Comparison of ENCODE assay signal across 1 cellular context in the genomic region with DNA sequence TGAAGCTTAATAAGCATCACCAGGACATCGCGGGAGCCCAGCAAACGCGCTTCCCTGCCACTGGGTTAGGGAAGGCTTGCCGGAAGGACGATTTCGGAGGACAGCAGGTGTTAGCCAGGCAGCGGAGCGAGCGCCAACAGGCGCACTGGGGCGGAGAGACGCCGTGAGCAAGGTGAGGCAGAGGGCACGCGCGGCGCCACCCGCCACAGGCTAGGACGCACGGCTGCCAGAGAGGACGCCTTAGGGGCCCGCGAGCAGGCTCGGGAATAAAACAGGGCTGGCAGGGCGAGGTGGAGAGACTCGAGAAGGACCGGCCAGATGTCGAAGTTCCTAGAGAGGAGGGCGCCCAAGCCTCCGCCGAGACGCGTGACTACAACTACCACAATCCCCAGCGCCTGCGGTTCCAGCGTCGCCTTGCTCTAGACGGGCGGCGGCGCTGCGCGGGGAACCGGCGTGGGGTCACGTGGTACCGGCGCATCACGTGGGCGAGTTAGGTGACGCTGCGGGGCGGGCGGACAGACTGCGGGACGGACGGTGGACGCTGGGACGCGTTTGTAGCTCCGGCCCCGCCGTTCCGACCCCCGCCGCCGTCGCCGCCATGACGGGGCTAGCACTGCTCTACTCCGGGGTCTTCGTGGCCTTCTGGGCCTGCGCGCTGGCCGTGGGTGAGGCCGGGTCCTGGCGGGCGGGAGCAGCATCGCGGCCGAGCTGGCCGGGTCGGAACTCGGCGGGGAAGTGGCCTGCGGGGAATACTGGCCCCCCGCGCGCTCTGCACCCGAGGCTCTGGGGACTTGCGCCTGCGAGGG.
TF ChIP-seq lines count a peak whose summit lies in the region.

A gene (plus strand): TSS at position 518 of the 806 bp plus-strand sequence. CDS start 81 bp downstream, at position 599.

TF ChIP-seq in K562, 482 proteins besides CTCF, POLR2A, EP300 and RAD21 (continued from another document and continues in another):
- TF ChIP-seq, protein P1, sequence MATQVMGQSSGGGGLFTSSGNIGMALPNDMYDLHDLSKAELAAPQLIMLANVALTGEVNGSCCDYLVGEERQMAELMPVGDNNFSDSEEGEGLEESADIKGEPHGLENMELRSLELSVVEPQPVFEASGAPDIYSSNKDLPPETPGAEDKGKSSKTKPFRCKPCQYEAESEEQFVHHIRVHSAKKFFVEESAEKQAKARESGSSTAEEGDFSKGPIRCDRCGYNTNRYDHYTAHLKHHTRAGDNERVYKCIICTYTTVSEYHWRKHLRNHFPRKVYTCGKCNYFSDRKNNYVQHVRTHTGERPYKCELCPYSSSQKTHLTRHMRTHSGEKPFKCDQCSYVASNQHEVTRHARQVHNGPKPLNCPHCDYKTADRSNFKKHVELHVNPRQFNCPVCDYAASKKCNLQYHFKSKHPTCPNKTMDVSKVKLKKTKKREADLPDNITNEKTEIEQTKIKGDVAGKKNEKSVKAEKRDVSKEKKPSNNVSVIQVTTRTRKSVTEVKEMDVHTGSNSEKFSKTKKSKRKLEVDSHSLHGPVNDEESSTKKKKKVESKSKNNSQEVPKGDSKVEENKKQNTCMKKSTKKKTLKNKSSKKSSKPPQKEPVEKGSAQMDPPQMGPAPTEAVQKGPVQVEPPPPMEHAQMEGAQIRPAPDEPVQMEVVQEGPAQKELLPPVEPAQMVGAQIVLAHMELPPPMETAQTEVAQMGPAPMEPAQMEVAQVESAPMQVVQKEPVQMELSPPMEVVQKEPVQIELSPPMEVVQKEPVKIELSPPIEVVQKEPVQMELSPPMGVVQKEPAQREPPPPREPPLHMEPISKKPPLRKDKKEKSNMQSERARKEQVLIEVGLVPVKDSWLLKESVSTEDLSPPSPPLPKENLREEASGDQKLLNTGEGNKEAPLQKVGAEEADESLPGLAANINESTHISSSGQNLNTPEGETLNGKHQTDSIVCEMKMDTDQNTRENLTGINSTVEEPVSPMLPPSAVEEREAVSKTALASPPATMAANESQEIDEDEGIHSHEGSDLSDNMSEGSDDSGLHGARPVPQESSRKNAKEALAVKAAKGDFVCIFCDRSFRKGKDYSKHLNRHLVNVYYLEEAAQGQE (CRISPR knock-in tag; IDR thresholded peaks at IDR 0.05; ENCODE audit: low read depth) = peak; percentile 72
- TF ChIP-seq MCM7 (IDR thresholded peaks at IDR 0.05) = no peak
- TF ChIP-seq, protein P2, sequence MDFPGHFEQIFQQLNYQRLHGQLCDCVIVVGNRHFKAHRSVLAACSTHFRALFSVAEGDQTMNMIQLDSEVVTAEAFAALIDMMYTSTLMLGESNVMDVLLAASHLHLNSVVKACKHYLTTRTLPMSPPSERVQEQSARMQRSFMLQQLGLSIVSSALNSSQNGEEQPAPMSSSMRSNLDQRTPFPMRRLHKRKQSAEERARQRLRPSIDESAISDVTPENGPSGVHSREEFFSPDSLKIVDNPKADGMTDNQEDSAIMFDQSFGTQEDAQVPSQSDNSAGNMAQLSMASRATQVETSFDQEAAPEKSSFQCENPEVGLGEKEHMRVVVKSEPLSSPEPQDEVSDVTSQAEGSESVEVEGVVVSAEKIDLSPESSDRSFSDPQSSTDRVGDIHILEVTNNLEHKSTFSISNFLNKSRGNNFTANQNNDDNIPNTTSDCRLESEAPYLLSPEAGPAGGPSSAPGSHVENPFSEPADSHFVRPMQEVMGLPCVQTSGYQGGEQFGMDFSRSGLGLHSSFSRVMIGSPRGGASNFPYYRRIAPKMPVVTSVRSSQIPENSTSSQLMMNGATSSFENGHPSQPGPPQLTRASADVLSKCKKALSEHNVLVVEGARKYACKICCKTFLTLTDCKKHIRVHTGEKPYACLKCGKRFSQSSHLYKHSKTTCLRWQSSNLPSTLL (IDR thresholded peaks at IDR 0.05) = no peak
- TF ChIP-seq, protein P3, sequence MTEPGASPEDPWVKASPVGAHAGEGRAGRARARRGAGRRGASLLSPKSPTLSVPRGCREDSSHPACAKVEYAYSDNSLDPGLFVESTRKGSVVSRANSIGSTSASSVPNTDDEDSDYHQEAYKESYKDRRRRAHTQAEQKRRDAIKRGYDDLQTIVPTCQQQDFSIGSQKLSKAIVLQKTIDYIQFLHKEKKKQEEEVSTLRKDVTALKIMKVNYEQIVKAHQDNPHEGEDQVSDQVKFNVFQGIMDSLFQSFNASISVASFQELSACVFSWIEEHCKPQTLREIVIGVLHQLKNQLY (CRISPR knock-in tag; conservative IDR thresholded peaks at IDR 0.05) = 0 out of 4 replicates have a peak, but pooled peaks of 1 of the 2 experiments have one; percentile 39
- TF ChIP-seq NONO (IDR thresholded peaks at IDR 0.05; ENCODE audit: low read depth in 2 of 2, low read length in 1 of 2) = peak in 1 of 2 experiments; percentile 33; a peak in 1 of 4 replicates
- peak; percentile 79 for TF ChIP-seq PHF20 (IDR thresholded peaks at IDR 0.05; ENCODE audit: partially characterized antibody)
- TF ChIP-seq ZNF586 (CRISPR knock-in tag; conservative IDR thresholded peaks at IDR 0.05) = no peak
- TF ChIP-seq ZBTB8A (IDR thresholded peaks at IDR 0.05; ENCODE audit: partially characterized antibody) = no peak
- no peak for TF ChIP-seq SAFB2 (IDR thresholded peaks at IDR 0.05; ENCODE audit: borderline replicate concordance, low read depth, low read length, severe bottlenecking)
- TF ChIP-seq, protein P4, sequence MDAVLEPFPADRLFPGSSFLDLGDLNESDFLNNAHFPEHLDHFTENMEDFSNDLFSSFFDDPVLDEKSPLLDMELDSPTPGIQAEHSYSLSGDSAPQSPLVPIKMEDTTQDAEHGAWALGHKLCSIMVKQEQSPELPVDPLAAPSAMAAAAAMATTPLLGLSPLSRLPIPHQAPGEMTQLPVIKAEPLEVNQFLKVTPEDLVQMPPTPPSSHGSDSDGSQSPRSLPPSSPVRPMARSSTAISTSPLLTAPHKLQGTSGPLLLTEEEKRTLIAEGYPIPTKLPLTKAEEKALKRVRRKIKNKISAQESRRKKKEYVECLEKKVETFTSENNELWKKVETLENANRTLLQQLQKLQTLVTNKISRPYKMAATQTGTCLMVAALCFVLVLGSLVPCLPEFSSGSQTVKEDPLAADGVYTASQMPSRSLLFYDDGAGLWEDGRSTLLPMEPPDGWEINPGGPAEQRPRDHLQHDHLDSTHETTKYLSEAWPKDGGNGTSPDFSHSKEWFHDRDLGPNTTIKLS (IDR thresholded peaks at IDR 0.05; ENCODE audit: borderline replicate concordance, low read depth) = peak; percentile 95
- TF ChIP-seq, protein P5, sequence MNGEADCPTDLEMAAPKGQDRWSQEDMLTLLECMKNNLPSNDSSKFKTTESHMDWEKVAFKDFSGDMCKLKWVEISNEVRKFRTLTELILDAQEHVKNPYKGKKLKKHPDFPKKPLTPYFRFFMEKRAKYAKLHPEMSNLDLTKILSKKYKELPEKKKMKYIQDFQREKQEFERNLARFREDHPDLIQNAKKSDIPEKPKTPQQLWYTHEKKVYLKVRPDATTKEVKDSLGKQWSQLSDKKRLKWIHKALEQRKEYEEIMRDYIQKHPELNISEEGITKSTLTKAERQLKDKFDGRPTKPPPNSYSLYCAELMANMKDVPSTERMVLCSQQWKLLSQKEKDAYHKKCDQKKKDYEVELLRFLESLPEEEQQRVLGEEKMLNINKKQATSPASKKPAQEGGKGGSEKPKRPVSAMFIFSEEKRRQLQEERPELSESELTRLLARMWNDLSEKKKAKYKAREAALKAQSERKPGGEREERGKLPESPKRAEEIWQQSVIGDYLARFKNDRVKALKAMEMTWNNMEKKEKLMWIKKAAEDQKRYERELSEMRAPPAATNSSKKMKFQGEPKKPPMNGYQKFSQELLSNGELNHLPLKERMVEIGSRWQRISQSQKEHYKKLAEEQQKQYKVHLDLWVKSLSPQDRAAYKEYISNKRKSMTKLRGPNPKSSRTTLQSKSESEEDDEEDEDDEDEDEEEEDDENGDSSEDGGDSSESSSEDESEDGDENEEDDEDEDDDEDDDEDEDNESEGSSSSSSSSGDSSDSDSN (IDR thresholded peaks at IDR 0.05; ENCODE audit: borderline replicate concordance in 1 of 2, low read depth in 2 of 2, low read length in 2 of 2) = peak in 1 of 2 experiments; percentile 23; a peak in 1 of 4 replicates
- TF ChIP-seq, protein P6, sequence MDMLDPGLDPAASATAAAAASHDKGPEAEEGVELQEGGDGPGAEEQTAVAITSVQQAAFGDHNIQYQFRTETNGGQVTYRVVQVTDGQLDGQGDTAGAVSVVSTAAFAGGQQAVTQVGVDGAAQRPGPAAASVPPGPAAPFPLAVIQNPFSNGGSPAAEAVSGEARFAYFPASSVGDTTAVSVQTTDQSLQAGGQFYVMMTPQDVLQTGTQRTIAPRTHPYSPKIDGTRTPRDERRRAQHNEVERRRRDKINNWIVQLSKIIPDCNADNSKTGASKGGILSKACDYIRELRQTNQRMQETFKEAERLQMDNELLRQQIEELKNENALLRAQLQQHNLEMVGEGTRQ (CRISPR knock-in tag; IDR thresholded peaks at IDR 0.05) = peak; percentile 100
- TF ChIP-seq, protein P7, sequence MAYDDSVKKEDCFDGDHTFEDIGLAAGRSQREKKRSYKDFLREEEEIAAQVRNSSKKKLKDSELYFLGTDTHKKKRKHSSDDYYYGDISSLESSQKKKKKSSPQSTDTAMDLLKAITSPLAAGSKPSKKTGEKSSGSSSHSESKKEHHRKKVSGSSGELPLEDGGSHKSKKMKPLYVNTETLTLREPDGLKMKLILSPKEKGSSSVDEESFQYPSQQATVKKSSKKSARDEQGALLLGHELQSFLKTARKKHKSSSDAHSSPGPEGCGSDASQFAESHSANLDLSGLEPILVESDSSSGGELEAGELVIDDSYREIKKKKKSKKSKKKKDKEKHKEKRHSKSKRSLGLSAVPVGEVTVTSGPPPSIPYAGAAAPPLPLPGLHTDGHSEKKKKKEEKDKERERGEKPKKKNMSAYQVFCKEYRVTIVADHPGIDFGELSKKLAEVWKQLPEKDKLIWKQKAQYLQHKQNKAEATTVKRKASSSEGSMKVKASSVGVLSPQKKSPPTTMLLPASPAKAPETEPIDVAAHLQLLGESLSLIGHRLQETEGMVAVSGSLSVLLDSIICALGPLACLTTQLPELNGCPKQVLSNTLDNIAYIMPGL (CRISPR knock-in tag; IDR thresholded peaks at IDR 0.05) = peak; percentile 54; the same call in 1 of the 2 replicates
- TF ChIP-seq, protein P8, sequence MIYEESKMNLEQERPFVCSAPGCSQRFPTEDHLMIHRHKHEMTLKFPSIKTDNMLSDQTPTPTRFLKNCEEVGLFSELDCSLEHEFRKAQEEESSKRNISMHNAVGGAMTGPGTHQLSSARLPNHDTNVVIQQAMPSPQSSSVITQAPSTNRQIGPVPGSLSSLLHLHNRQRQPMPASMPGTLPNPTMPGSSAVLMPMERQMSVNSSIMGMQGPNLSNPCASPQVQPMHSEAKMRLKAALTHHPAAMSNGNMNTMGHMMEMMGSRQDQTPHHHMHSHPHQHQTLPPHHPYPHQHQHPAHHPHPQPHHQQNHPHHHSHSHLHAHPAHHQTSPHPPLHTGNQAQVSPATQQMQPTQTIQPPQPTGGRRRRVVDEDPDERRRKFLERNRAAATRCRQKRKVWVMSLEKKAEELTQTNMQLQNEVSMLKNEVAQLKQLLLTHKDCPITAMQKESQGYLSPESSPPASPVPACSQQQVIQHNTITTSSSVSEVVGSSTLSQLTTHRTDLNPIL (CRISPR knock-in tag; IDR thresholded peaks at IDR 0.05) = no peak
- peak; percentile 72 for TF ChIP-seq TAF1 (IDR thresholded peaks at IDR 0.05; ENCODE audit: control insufficient read depth, extremely low read depth, insufficient read depth, low read length, severe bottlenecking)
- peak; percentile 86 for TF ChIP-seq FOS (IDR thresholded peaks at IDR 0.05; ENCODE audit: extremely low read depth, insufficient read length)
- TF ChIP-seq, protein P9, sequence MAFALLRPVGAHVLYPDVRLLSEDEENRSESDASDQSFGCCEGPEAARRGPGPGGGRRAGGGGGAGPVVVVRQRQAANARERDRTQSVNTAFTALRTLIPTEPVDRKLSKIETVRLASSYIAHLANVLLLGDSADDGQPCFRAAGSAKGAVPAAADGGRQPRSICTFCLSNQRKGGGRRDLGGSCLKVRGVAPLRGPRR (CRISPR knock-in tag; IDR thresholded peaks at IDR 0.05) = 0 out of 2 replicates have a peak, but pooled peaks have one; percentile 36
- TF ChIP-seq CHD4 (IDR thresholded peaks at IDR 0.05; ENCODE audit: insufficient read depth, insufficient replicate concordance, low read depth, low read length, poor library complexity, severe bottlenecking) = no peak
- TF ChIP-seq KDM5B (IDR thresholded peaks at IDR 0.05; ENCODE audit: insufficient replicate concordance, low read depth, low read length) = peak; percentile 61
- TF ChIP-seq HIVEP1 (CRISPR knock-in tag; IDR thresholded peaks at IDR 0.05) = peak; percentile 4; the same call in 1 of the 2 replicates
- TF ChIP-seq NFE2 (IDR thresholded peaks at IDR 0.05; ENCODE audit: low read depth) = peak; percentile 59
- TF ChIP-seq, protein P10, sequence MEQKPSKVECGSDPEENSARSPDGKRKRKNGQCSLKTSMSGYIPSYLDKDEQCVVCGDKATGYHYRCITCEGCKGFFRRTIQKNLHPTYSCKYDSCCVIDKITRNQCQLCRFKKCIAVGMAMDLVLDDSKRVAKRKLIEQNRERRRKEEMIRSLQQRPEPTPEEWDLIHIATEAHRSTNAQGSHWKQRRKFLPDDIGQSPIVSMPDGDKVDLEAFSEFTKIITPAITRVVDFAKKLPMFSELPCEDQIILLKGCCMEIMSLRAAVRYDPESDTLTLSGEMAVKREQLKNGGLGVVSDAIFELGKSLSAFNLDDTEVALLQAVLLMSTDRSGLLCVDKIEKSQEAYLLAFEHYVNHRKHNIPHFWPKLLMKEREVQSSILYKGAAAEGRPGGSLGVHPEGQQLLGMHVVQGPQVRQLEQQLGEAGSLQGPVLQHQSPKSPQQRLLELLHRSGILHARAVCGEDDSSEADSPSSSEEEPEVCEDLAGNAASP (IDR thresholded peaks at IDR 0.05) = no peak
- TF ChIP-seq, protein P11, sequence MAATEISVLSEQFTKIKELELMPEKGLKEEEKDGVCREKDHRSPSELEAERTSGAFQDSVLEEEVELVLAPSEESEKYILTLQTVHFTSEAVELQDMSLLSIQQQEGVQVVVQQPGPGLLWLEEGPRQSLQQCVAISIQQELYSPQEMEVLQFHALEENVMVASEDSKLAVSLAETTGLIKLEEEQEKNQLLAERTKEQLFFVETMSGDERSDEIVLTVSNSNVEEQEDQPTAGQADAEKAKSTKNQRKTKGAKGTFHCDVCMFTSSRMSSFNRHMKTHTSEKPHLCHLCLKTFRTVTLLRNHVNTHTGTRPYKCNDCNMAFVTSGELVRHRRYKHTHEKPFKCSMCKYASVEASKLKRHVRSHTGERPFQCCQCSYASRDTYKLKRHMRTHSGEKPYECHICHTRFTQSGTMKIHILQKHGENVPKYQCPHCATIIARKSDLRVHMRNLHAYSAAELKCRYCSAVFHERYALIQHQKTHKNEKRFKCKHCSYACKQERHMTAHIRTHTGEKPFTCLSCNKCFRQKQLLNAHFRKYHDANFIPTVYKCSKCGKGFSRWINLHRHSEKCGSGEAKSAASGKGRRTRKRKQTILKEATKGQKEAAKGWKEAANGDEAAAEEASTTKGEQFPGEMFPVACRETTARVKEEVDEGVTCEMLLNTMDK (IDR thresholded peaks at IDR 0.05; ENCODE audit: borderline replicate concordance, insufficient read depth, low read depth, low read length, poor library complexity, severe bottlenecking) = peak; percentile 61
- no peak; the same call in 1 of the 2 replicates for TF ChIP-seq HDGF (IDR thresholded peaks at IDR 0.05)
- TF ChIP-seq CREBBP (IDR thresholded peaks at IDR 0.05; ENCODE audit: low read depth, low read length) = no peak
- TF ChIP-seq ELF2 (CRISPR knock-in tag; IDR thresholded peaks at IDR 0.05) = no peak; the same call in 1 of the 2 replicates
- TF ChIP-seq XRCC5 (IDR thresholded peaks at IDR 0.05; ENCODE audit: low read depth, low read length) = 0 out of 2 replicates have a peak, but pooled peaks have one; percentile 36
- peak; percentile 98 for TF ChIP-seq CREB1 (IDR thresholded peaks at IDR 0.05)
- peak; percentile 99 for TF ChIP-seq CREB1 (CRISPR knock-in tag; IDR thresholded peaks at IDR 0.05)
- TF ChIP-seq, protein P12, sequence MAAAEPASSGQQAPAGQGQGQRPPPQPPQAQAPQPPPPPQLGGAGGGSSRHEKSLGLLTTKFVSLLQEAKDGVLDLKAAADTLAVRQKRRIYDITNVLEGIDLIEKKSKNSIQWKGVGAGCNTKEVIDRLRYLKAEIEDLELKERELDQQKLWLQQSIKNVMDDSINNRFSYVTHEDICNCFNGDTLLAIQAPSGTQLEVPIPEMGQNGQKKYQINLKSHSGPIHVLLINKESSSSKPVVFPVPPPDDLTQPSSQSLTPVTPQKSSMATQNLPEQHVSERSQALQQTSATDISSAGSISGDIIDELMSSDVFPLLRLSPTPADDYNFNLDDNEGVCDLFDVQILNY (CRISPR knock-in tag; IDR thresholded peaks at IDR 0.05) = peak; percentile 96
